12 cellular contexts compared by ENCODE assay signal in genomic region chr15:78878356-78878755, GRCh38. TPM values are rescaled to one million over a fixed set of nuclear protein-coding genes. Genes with fewer than 3 reads are reported as not detected.
DNase-seq lines count a peak whose midpoint lies in the region; ATAC-seq and TF ChIP-seq lines count a peak whose summit lies in the region.
"Had no signal": no experiment of that assay in that cellular context is flagged by ENCODE, and none has a peak within 500 bp of the region (broad histone marks: within the 10 kb centered on the region; RNA-seq: fewer than 3 reads in every experiment).

No MANE protein-coding gene starts in this region.

- BruUV-seq in MCF 10A (replicated peaks; lab: Mats Ljungman, UMichigan), result no TSS peak

- no peak for ATAC-seq in T-helper 17 cell
- ATAC-seq in stimulated activated naive CD8-positive, alpha-beta T cell treated with anti-CD3 and anti-CD28 coated beads, Interleukin-15, amount 100 ng/mL, for 72 hours, result no peak
- ATAC-seq in omental fat pad (ENCODE audit: low FRiP score), result no peak
- ATAC-seq in HG03159 (IDR thresholded peaks at IDR 0.05; ENCODE audit: unreplicated experiment), result no peak
- ATAC-seq: heart right ventricle had no signal

- no peak overlapping the region for H3K27ac ChIP-seq in breast epithelium
- H3K27ac ChIP-seq: SJSA1 had no signal

- TF ChIP-seq CTCF in MCF 10A (IDR thresholded peaks at IDR 0.05; ENCODE audit: unreplicated experiment), result no peak
- no peak for TF ChIP-seq CTCF in breast epithelium (IDR thresholded peaks at IDR 0.05)
- TF ChIP-seq CTCF in omental fat pad (IDR thresholded peaks at IDR 0.05), result no peak

- peaks cover 0 to 3% of the 10 kb centered on the region in 2 donors for H3K4me1 ChIP-seq in breast epithelium

- H3K9me3 Mint-ChIP-seq in MCF 10A (ENCODE audit: unreplicated experiment), result no peaks in the 10 kb centered on the region
- no peaks in the 10 kb centered on the region for H3K9me3 Mint-ChIP-seq in stimulated activated naive CD8-positive, alpha-beta T cell treated with anti-CD3 and anti-CD28 coated beads, Interleukin-15, amount 100 ng/mL, for 72 hours

- H3K27me3 Mint-ChIP-seq in MCF 10A (ENCODE audit: insufficient read depth, unreplicated experiment), result no peaks in the 10 kb centered on the region
- H3K27me3 Mint-ChIP-seq in T-helper 17 cell, result no peaks in the 10 kb centered on the region
- no peaks in the 10 kb centered on the region for H3K27me3 Mint-ChIP-seq in stimulated activated naive CD8-positive, alpha-beta T cell treated with anti-CD3 and anti-CD28 coated beads, Interleukin-15, amount 100 ng/mL, for 72 hours

- peak overlapping the region in 1 of 3 donors; percentile 24 for H3K4me3 ChIP-seq in breast epithelium
- H3K4me3 ChIP-seq: heart right ventricle, SJSA1 had no signal

- peak overlapping the region; percentile 22 for H3K4me3 Mint-ChIP-seq in MCF 10A (ENCODE audit: unreplicated experiment)
- peak overlapping the region; percentile 64 for H3K4me3 Mint-ChIP-seq in T-helper 17 cell
- H3K4me3 Mint-ChIP-seq in stimulated activated naive CD8-positive, alpha-beta T cell treated with anti-CD3 and anti-CD28 coated beads, Interleukin-15, amount 100 ng/mL, for 72 hours, result peak overlapping the region; percentile 56 to 96

- H3K36me3 ChIP-seq in breast epithelium, result no peaks in the 10 kb centered on the region

- peaks cover 20% of the 10 kb centered on the region for H3K4me1 Mint-ChIP-seq in MCF 10A (ENCODE audit: insufficient read depth, unreplicated experiment)
- H3K4me1 Mint-ChIP-seq in T-helper 17 cell, result peaks cover 44% of the 10 kb centered on the region
- peaks cover 81% of the 10 kb centered on the region for H3K4me1 Mint-ChIP-seq in stimulated activated naive CD8-positive, alpha-beta T cell treated with anti-CD3 and anti-CD28 coated beads, Interleukin-15, amount 100 ng/mL, for 72 hours

- POLR2A ChIA-PET in MCF 10A (lab: Yijun Ruan, JAX), result no interaction called here

- intact Hi-C loops in MCF 10A (cut with micrococcal nuclease), result no loop called here
- intact Hi-C loops in breast epithelium (cut with DNase I; ENCODE audit: low total_unique reads), result no loop called here

- TF ChIP-seq POLR2A in breast epithelium (IDR thresholded peaks at IDR 0.05), result no peak

- H3K27ac Mint-ChIP-seq in MCF 10A (ENCODE audit: low read depth, unreplicated experiment) (peak overlapping the region; percentile 35), T-helper 17 cell (peak overlapping the region; percentile 74)
- H3K27ac Mint-ChIP-seq in stimulated activated naive CD8-positive, alpha-beta T cell treated with anti-CD3 and anti-CD28 coated beads, Interleukin-15, amount 100 ng/mL, for 72 hours, result peak overlapping the region in 1 of 2 donors; percentile 27

- H3K9me3 ChIP-seq in breast epithelium (no peaks in the 10 kb centered on the region), T-helper 17 cell (ENCODE audit: control insufficient read depth, low read length, poor library complexity, severe bottlenecking) (no peaks in the 10 kb centered on the region)
- H3K9me3 ChIP-seq: heart right ventricle, SJSA1 had no signal

- DNase-seq in MCF 10A (ENCODE audit: unreplicated experiment), result no peak
- no peak for DNase-seq in breast epithelium (ENCODE audit: low spot score in 2 of 2)
- no peak for DNase-seq in T-helper 17 cell
- peak; percentile 52 for DNase-seq in fibroblast of peridontal ligament (ENCODE audit: extremely low read depth)
- no peak for DNase-seq in stimulated activated naive CD8-positive, alpha-beta T cell treated with anti-CD3 and anti-CD28 coated beads, Interleukin-15, amount 100 ng/mL, for 72 hours
- no peak for DNase-seq in HuH-7.5 (ENCODE audit: low spot score)
- no peak for DNase-seq in omental fat pad (ENCODE audit: low spot score)
- DNase-seq: activated naive CD4-positive, alpha-beta T cell; heart right ventricle; NCI-H1092 had no signal

- CTCF ChIA-PET in MCF 10A (lab: Yijun Ruan, JAX), result interaction anchor here (0.6 to 0.7 kb wide), 3 partner anchors 86 to 461 kb away, joined by 3 to 4 read pairs (median 3); no protein-coding TSS in a partner anchor

- peaks cover 53% of the 10 kb centered on the region for H3K36me3 Mint-ChIP-seq in MCF 10A (ENCODE audit: insufficient read depth, unreplicated experiment)
- H3K36me3 Mint-ChIP-seq in T-helper 17 cell (ENCODE audit: low read depth), result peaks cover 3% of the 10 kb centered on the region

- H3K27me3 ChIP-seq in breast epithelium, result no peaks in the 10 kb centered on the region
- H3K27me3 ChIP-seq: heart right ventricle, SJSA1 had no signal

RNA-seq across cellular contexts. Expression of gene MORF4L1, which starts 5.7 kb away (rescaled TPM):
- total RNA-seq in MCF 10A (2022) (264 and 279 TPM in 2 replicates), breast epithelium (100 to 1,000 TPM; 330 to 411 (median 350) TPM), T-helper 17 cell (100 to 1,000 TPM; 373 to 376 TPM), omental fat pad (100 to 1,000 TPM; 302 to 390 (median 316) TPM)

Comparison
In these comparisons a context has a peak if more than half of its experiments do, and no peak if none do; other contexts are left out.
1. H3K4me3 Mint-ChIP-seq: peak in every context shown above with its lines; median percentile 76 in stimulated activated naive CD8-positive, alpha-beta T cell treated with anti-CD3 and anti-CD28 coated beads, Interleukin-15, amount 100 ng/mL, for 72 hours; 64 in T-helper 17 cell; 22 in MCF 10A.